8 cellular contexts compared by ENCODE assay signal in genomic region chr13:46552888-46553520, GRCh38. TPM values are rescaled to one million over a fixed set of nuclear protein-coding genes. Genes with fewer than 3 reads are reported as not detected.
DNase-seq lines count a peak whose midpoint lies in the region; ATAC-seq and TF ChIP-seq lines count a peak whose summit lies in the region.

A gene with protein sequence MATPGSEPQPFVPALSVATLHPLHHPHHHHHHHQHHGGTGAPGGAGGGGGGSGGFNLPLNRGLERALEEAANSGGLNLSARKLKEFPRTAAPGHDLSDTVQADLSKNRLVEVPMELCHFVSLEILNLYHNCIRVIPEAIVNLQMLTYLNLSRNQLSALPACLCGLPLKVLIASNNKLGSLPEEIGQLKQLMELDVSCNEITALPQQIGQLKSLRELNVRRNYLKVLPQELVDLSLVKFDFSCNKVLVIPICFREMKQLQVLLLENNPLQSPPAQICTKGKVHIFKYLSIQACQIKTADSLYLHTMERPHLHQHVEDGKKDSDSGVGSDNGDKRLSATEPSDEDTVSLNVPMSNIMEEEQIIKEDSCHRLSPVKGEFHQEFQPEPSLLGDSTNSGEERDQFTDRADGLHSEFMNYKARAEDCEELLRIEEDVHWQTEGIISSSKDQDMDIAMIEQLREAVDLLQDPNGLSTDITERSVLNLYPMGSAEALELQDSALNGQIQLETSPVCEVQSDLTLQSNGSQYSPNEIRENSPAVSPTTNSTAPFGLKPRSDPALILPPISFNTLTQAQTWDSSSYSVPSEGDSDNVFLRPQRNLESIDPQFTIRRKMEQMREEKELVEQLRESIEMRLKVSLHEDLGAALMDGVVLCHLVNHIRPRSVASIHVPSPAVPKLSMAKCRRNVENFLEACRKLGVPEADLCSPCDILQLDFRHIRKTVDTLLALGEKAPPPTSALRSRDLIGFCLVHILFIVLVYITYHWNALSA (plus strand): TSS chr13:46553170. CDS start chr13:46553397, 227 bp downstream.

- peak within 1 kb of the TSS; percentile 16 for H2BK12ac ChIP-seq in neuronal stem cell (ENCODE audit: low read length)

- no peak within 1 kb of the TSS for H2BK120ac ChIP-seq in neuronal stem cell (ENCODE audit: low read depth, low read length)

- H4K91ac ChIP-seq in neuronal stem cell (ENCODE audit: low read depth, low read length, poor library complexity): no peak within 1 kb of the TSS

- H3K4me1 ChIP-seq in DND-41 (ENCODE audit: insufficient read depth, low read length): peaks cover 60% of the 10 kb centered on the region
- H3K4me1 ChIP-seq in foreskin keratinocyte: no peaks in the 10 kb centered on the region
- peaks cover 0 to 2% of the 10 kb centered on the region in 2 donors for H3K4me1 ChIP-seq in neuronal stem cell (ENCODE audit: control insufficient read depth in 2 of 2, insufficient read depth in 1 of 2, low read depth in 1 of 2, low read length in 2 of 2)
- peaks cover 5 to 42% (median 25%) of the 10 kb centered on the region in 5 donors for H3K4me1 ChIP-seq in subcutaneous abdominal adipose tissue (ENCODE audit: control insufficient read depth in 5 of 5, insufficient read depth in 5 of 5, low read length in 5 of 5)

- peak within 1 kb of the TSS; percentile 56 for H2AK5ac ChIP-seq in neuronal stem cell (ENCODE audit: low read depth, low read length)

- H3K9me3 ChIP-seq in DND-41 (ENCODE audit: insufficient read depth, low read length, severe bottlenecking) (no peaks in the 10 kb centered on the region), neuronal stem cell (replicated peaks in 1 of 2; ENCODE audit: control insufficient read depth in 2 of 2, insufficient read depth in 1 of 2, low read depth in 1 of 2, low read length in 2 of 2) (no peaks in the 10 kb centered on the region), subcutaneous abdominal adipose tissue (ENCODE audit: control insufficient read depth in 5 of 5, low read length in 5 of 5) (no peaks in the 10 kb centered on the region)

- WGBS in neuronal stem cell (ENCODE audit: extremely low coverage in 2 of 2, insufficient read length in 2 of 2, insufficient replicate concordance in 1 of 2), 2 donors: no CpG with 5 or more reads among the region's 66 CpGs

- H3K36me3 ChIP-seq in DND-41 (ENCODE audit: insufficient read depth, low read length) (peaks cover 7% of the 10 kb centered on the region; the same call in 1 of the 2 replicates), H7 (replicated peaks; ENCODE audit: control insufficient read depth, insufficient read depth, low read length) (no peaks in the 10 kb centered on the region), neuronal stem cell (replicated peaks in 1 of 2; ENCODE audit: control insufficient read depth in 2 of 2, insufficient read depth in 2 of 2, low read length in 2 of 2) (no peaks in the 10 kb centered on the region), subcutaneous abdominal adipose tissue (ENCODE audit: control insufficient read depth in 5 of 5, insufficient read depth in 5 of 5, low read length in 5 of 5) (no peaks in the 10 kb centered on the region)

- peak within 1 kb of the TSS; percentile 87 for H3K23ac ChIP-seq in neuronal stem cell (ENCODE audit: low read depth, low read length, poor library complexity)

- H2AFZ ChIP-seq in DND-41 (ENCODE audit: low read depth, low read length): peak within 1 kb of the TSS; percentile 88
- peak within 1 kb of the TSS; percentile 99 for H2AFZ ChIP-seq in neuronal stem cell (ENCODE audit: low read length)

- peaks cover 7% of the 10 kb centered on the region for H3K79me1 ChIP-seq in neuronal stem cell (ENCODE audit: low read depth, low read length)

- peak; percentile 93 for DNase-seq in DND-41
- DNase-seq in H7: peak; percentile 93
- DNase-seq in MV-4-11 (lab: John Stamatoyannopoulos, UW): peak; percentile 69
- DNase-seq in SK-N-DZ (ENCODE audit: low spot score): peak; percentile 83
- peak; percentile 46 to 79 (median 61) for DNase-seq in activated naive CD4-positive, alpha-beta T cell (lab: John Stamatoyannopoulos, UW)
- peak; percentile 50 to 77 for DNase-seq in foreskin keratinocyte
- DNase-seq in neuronal stem cell (ENCODE audit: low spot score): peak; percentile 77

- H3K14ac ChIP-seq in neuronal stem cell (ENCODE audit: low read length): peak within 1 kb of the TSS; percentile 97

- H3K9ac ChIP-seq in DND-41 (ENCODE audit: low read depth, low read length): peak within 1 kb of the TSS; percentile 95
- H3K9ac ChIP-seq in neuronal stem cell (ENCODE audit: low read depth, low read length, poor library complexity): peak within 1 kb of the TSS; percentile 95
- H3K9ac ChIP-seq in subcutaneous abdominal adipose tissue (ENCODE audit: low read length in 5 of 5): peak within 1 kb of the TSS; percentile 77 to 95 (median 92)

- peak within 1 kb of the TSS; percentile 80 for H3K4me2 ChIP-seq in DND-41 (ENCODE audit: insufficient read depth, low read length)
- H3K4me2 ChIP-seq in neuronal stem cell (ENCODE audit: insufficient read depth, low read length, poor library complexity, severe bottlenecking): peak within 1 kb of the TSS; percentile 93

- H2BK5ac ChIP-seq in neuronal stem cell (ENCODE audit: low read length): peak within 1 kb of the TSS; percentile 84

- H3K27ac ChIP-seq in DND-41 (ENCODE audit: low read length): peak within 1 kb of the TSS; percentile 86
- peak within 1 kb of the TSS; percentile 78 for H3K27ac ChIP-seq in foreskin keratinocyte
- no peak within 1 kb of the TSS for H3K27ac ChIP-seq in neuronal stem cell (replicated peaks; ENCODE audit: low read length)
- peak within 1 kb of the TSS; percentile 84 for H3K27ac ChIP-seq in subcutaneous abdominal adipose tissue (ENCODE audit: low read depth, low read length)

- H3K18ac ChIP-seq in neuronal stem cell (ENCODE audit: low read length): peak within 1 kb of the TSS; percentile 99

- ATAC-seq in DND-41 (ENCODE audit: insufficient read depth, low read depth) (peak; percentile 84), foreskin keratinocyte (peak; percentile 81)

- no peaks in the 10 kb centered on the region for H3K27me3 ChIP-seq in DND-41 (ENCODE audit: insufficient read depth, low read length, poor library complexity)
- peaks cover 5% of the 10 kb centered on the region; the same call in 1 of the 2 replicates for H3K27me3 ChIP-seq in H7 (ENCODE audit: control insufficient read depth, insufficient read depth, low read length)
- H3K27me3 ChIP-seq in foreskin keratinocyte: no peaks in the 10 kb centered on the region
- H3K27me3 ChIP-seq in neuronal stem cell (ENCODE audit: control insufficient read depth in 3 of 3, insufficient read depth in 3 of 3, low read depth in 1 of 3, low read length in 3 of 3): peaks cover 0 to 31% (median 2%) of the 10 kb centered on the region in 3 experiments
- H3K27me3 ChIP-seq in subcutaneous abdominal adipose tissue (ENCODE audit: control insufficient read depth in 5 of 5, insufficient read depth in 4 of 5, low read length in 5 of 5): no peaks in the 10 kb centered on the region

- no peak within 1 kb of the TSS for H4K8ac ChIP-seq in neuronal stem cell (ENCODE audit: low read depth, low read length)

- H3K4ac ChIP-seq in neuronal stem cell (ENCODE audit: low read length): no peak within 1 kb of the TSS

- TF ChIP-seq CTCF in DND-41 (IDR thresholded peaks at IDR 0.05; ENCODE audit: borderline replicate concordance, extremely low read depth, low read length, poor library complexity, severe bottlenecking) (no peak), foreskin keratinocyte (conservative IDR thresholded peaks at IDR 0.05) (no peak)

- peak within 1 kb of the TSS; percentile 65 for H2BK15ac ChIP-seq in neuronal stem cell (ENCODE audit: low read length)

- H4K20me1 ChIP-seq in DND-41 (ENCODE audit: insufficient read depth, low read length): peaks cover 23% of the 10 kb centered on the region

- H3K4me3 ChIP-seq in DND-41 (ENCODE audit: low read depth in 1 of 2, low read length in 2 of 2) (peak within 1 kb of the TSS; percentile 82 to 91), H7 (ENCODE audit: insufficient read depth, low read depth, low read length) (peak within 1 kb of the TSS; percentile 90), neuronal stem cell (ENCODE audit: low read length in 2 of 2) (peak within 1 kb of the TSS; percentile 86 to 90), subcutaneous abdominal adipose tissue (ENCODE audit: low read depth in 1 of 5, low read length in 5 of 5) (peak within 1 kb of the TSS; percentile 85 to 94 (median 92))

- H3K79me2 ChIP-seq in DND-41 (ENCODE audit: insufficient read depth, low read length): peaks cover 56% of the 10 kb centered on the region

RNA-seq across cellular contexts. Expression of the gene that starts here (rescaled TPM):
- total RNA-seq in H7 (2014; rRNA removed; shearing (Covaris generic)): 3.2 and 6.2 TPM in 2 replicates
- 3.9 and 4.9 TPM in 2 replicates for polyA plus RNA-seq in SK-N-DZ (2014; cell fraction: cytosol; rRNA removed)
- 3.6 and 6.9 TPM in 2 replicates for polyA plus RNA-seq in SK-N-DZ (2014; cell fraction: nucleus; rRNA removed)
- 13.8 and 15.8 TPM in 2 replicates for total RNA-seq in foreskin keratinocyte
- 3.9 and 5.3 TPM in 2 replicates for polyA plus RNA-seq in foreskin keratinocyte
- polyA plus RNA-seq in neuronal stem cell (2013, experiment 1 of 2): 2.3 TPM
- polyA plus RNA-seq in neuronal stem cell (2013, experiment 2 of 2): 2.6 TPM
